13 cellular contexts compared by ENCODE assay signal in genomic region chr3:119601154-119601553, GRCh38. TPM values are rescaled to one million over a fixed set of nuclear protein-coding genes. Genes with fewer than 3 reads are reported as not detected.
DNase-seq lines count a peak whose midpoint lies in the region; ATAC-seq and TF ChIP-seq lines count a peak whose summit lies in the region.
"Had no signal": no experiment of that assay in that cellular context is flagged by ENCODE, and none has a peak within 500 bp of the region (broad histone marks: within the 10 kb centered on the region; RNA-seq: fewer than 3 reads in every experiment).

No MANE protein-coding gene starts in this region.

- H3K4me3 ChIP-seq in left ventricle myocardium inferior (no peak overlapping the region), uterus (no peak overlapping the region)

- TF ChIP-seq CTCF in left ventricle myocardium inferior (IDR thresholded peaks at IDR 0.05; ENCODE audit: borderline replicate concordance) (no peak), uterus (IDR thresholded peaks at IDR 0.05) (no peak), GM10266 (IDR thresholded peaks at IDR 0.05; ENCODE audit: control insufficient read depth, insufficient read depth, low read depth, missing control alignments) (no peak)

- H3K9me3 ChIP-seq in left ventricle myocardium inferior (replicated peaks), result no peaks in the 10 kb centered on the region
- H3K9me3 ChIP-seq in uterus, result no peaks in the 10 kb centered on the region

- peaks cover 70% of the 10 kb centered on the region for H3K4me1 ChIP-seq in left ventricle myocardium inferior
- H3K4me1 ChIP-seq in uterus, result no peaks in the 10 kb centered on the region

- ATAC-seq in GM18502 (IDR thresholded peaks at IDR 0.05; ENCODE audit: poor library complexity, unreplicated experiment) (peak; percentile 6), GM19043 (IDR thresholded peaks at IDR 0.05; ENCODE audit: low read depth, unreplicated experiment) (peak; percentile 1), HG03280 (IDR thresholded peaks at IDR 0.05; ENCODE audit: unreplicated experiment) (peak; percentile 23)

- no peak for TF ChIP-seq POLR2A in uterus (IDR thresholded peaks at IDR 0.05)

- H3K27ac ChIP-seq in left ventricle myocardium inferior (replicated peaks) (peak overlapping the region; percentile 87), uterus (peak overlapping the region in 1 of 2 donors; percentile 40)

- intact Hi-C loops in left ventricle myocardium inferior (cut with micrococcal nuclease) (no loop called here), uterus (cut with DNase I; ENCODE audit: low total_unique reads) (no loop called here)

- DNase-seq in left ventricle myocardium inferior (no peak), uterus (no peak), GM10266 (ENCODE audit: extremely low spot score) (no peak), LoVo (ENCODE audit: low spot score) (no peak)
- DNase-seq in stimulated activated naive CD4-positive, alpha-beta T cell (lab: John Stamatoyannopoulos, UW), result no peak
- DNase-seq: activated CD4-positive, alpha-beta T cell treated with anti-CD3 and anti-CD28 coated beads for 1 hour; NCI-H2081 treated with DMSO at 0.1 percent for 48 hours had no signal

- H3K36me3 ChIP-seq in left ventricle myocardium inferior, result no peaks in the 10 kb centered on the region
- H3K36me3 ChIP-seq in uterus, result no peaks in the 10 kb centered on the region

- H3K27me3 ChIP-seq in left ventricle myocardium inferior (ENCODE audit: low read depth) (no peaks in the 10 kb centered on the region), uterus (no peaks in the 10 kb centered on the region)

RNA-seq across cellular contexts. Expression of gene PLA1A, which starts 3.5 kb away (rescaled TPM):
- 2.8 TPM for total RNA-seq in left ventricle myocardium inferior
- total RNA-seq in uterus, result 10 to 100 TPM in 3 of 4 donors, not detected in 1; 11.9 to 37.1 (median 16.5) TPM
- total RNA-seq: Daoy, LHCN-M2 had no signal

RNA-seq across cellular contexts. Expression of gene ADPRH, which starts 21.9 kb away (rescaled TPM):
- total RNA-seq in left ventricle myocardium inferior (9.8 TPM), uterus (10 to 100 TPM in 2 of 4 donors, 1 to 10 TPM in 2; 2.6 to 14.7 (median 7.1) TPM)

RNA-seq across cellular contexts. Expression of gene CD80, which starts 41.7 kb away (rescaled TPM):
- not detected for total RNA-seq in left ventricle myocardium inferior
- 1 to 10 TPM in 2 of 4 donors, under 1 TPM in 1, not detected in 1; 0.14 to 2.9 (median 1.1) TPM for total RNA-seq in uterus
- total RNA-seq: chondrocyte, Daoy, LHCN-M2 had no signal

RNA-seq across cellular contexts. Expression of gene POPDC2, which starts 59.2 kb away (rescaled TPM):
- 512 TPM for total RNA-seq in left ventricle myocardium inferior
- 10 to 100 TPM in 1 of 4 donors, 1 to 10 TPM in 3; 4.9 to 35.3 (median 7.9) TPM for total RNA-seq in uterus
- total RNA-seq: LHCN-M2 had no signal
